In the genomic region with DNA sequence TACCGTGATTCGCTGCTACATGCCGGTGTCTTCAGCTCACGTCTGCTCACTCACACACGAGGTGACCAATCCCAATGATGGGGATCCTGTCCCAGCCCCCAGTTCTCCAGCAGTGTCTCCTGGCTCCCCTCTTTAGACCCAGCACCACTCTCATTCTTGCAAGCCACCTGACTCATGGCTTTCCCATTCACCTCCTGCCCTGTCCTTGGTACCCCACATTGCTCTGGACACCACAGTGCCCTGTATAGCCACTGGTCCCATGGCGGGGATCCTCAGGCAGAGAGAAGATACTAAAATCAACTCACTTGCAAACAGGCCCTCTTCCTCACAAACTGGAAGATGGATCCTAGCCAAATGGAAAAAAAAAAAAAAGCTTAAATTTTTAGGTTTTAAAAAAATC, we compare ENCODE assay signal across 14 cellular contexts.
DNase-seq lines count a peak whose midpoint lies in the region; ATAC-seq and TF ChIP-seq lines count a peak whose summit lies in the region.
"Had no signal": no experiment of that assay in that cellular context is flagged by ENCODE, and none has a peak within 500 bp of the region (broad histone marks: within the 10 kb centered on the region; RNA-seq: fewer than 3 reads in every experiment).

No MANE protein-coding gene starts in this region.

- H4K12ac ChIP-seq in trophoblast cell (ENCODE audit: low read depth, low read length), result no peak overlapping the region

- H3K4me3 ChIP-seq in HEK293 (ENCODE audit: low read depth, low read length) (no peak overlapping the region), coronary artery (no peak overlapping the region), trophoblast cell (ENCODE audit: low read depth, low read length) (no peak overlapping the region)
- H3K4me3 ChIP-seq: GM23248 had no signal

- TF ChIP-seq CTCF in HEK293 (tag by site-specific recombination; IDR thresholded peaks at IDR 0.05) (no peak), VCaP (conservative IDR thresholded peaks at IDR 0.05) (no peak), coronary artery (IDR thresholded peaks at IDR 0.05) (no peak)

- H3K18ac ChIP-seq in trophoblast cell (ENCODE audit: low read length), result no peak overlapping the region

- H3K9me3 ChIP-seq in HEK293 (ENCODE audit: control insufficient read depth, insufficient read depth, low read depth, low read length), result no peaks in the 10 kb centered on the region
- no peaks in the 10 kb centered on the region for H3K9me3 ChIP-seq in trophoblast cell (ENCODE audit: insufficient read depth, low read depth, low read length)

- H3K4me2 ChIP-seq in trophoblast cell (ENCODE audit: low read length), result no peak overlapping the region

- peaks cover 26% of the 10 kb centered on the region for H3K4me1 ChIP-seq in HEK293 (ENCODE audit: control insufficient read depth, insufficient read depth, low read length)
- H3K4me1 ChIP-seq in trophoblast cell (ENCODE audit: control insufficient read depth in 1 of 2, insufficient read depth in 2 of 2, low read length in 2 of 2), result peaks cover 16 to 29% of the 10 kb centered on the region in 2 experiments

- H3K36me3 ChIP-seq in HEK293 (ENCODE audit: control insufficient read depth in 2 of 2, insufficient read depth in 1 of 2, low read length in 2 of 2) (no peaks in the 10 kb centered on the region), trophoblast cell (ENCODE audit: control insufficient read depth in 1 of 2, insufficient read depth in 2 of 2, low read length in 2 of 2) (peaks cover 0 to 1% of the 10 kb centered on the region in 2 experiments)

- no peak overlapping the region for H3K14ac ChIP-seq in trophoblast cell (ENCODE audit: low read length)

- POLR2A ChIA-PET in HEK293 (lab: Yijun Ruan, JAX), result no interaction called here

- H3K23ac ChIP-seq in trophoblast cell (ENCODE audit: low read length), result no peak overlapping the region

- no peaks in the 10 kb centered on the region for H3K27me3 ChIP-seq in trophoblast cell (ENCODE audit: insufficient read depth, low read length)

- peaks cover 2% of the 10 kb centered on the region for H3K79me1 ChIP-seq in trophoblast cell (ENCODE audit: low read length)

- H2AFZ ChIP-seq in trophoblast cell (ENCODE audit: insufficient read depth, low read length, poor library complexity), result no peak overlapping the region
- H2AFZ ChIP-seq: GM23248 had no signal

- CTCF ChIA-PET in HEK293 (lab: Yijun Ruan, JAX), result no interaction called here

- WGBS in trophoblast cell (ENCODE audit: extremely low coverage, insufficient coverage, insufficient read length), result no CpG with 5 or more reads among the region's 6 CpGs

- H2BK120ac ChIP-seq in trophoblast cell (ENCODE audit: insufficient read depth, low read length, poor library complexity), result no peak overlapping the region

- no peak overlapping the region for H2BK12ac ChIP-seq in trophoblast cell (ENCODE audit: low read length)

- no peak overlapping the region for H4K91ac ChIP-seq in trophoblast cell (ENCODE audit: low read depth, low read length)

- H2AK5ac ChIP-seq in trophoblast cell (ENCODE audit: low read length), result no peak overlapping the region

- DNase-seq in coronary artery (ENCODE audit: low spot score) (peak; percentile 28), NCI-H1105 (lab: John Stamatoyannopoulos, UW) (no peak), trophoblast cell (no peak)
- DNase-seq: C1 segment of cervical spinal cord; CD4-positive, alpha-beta memory T cell; COR-L47; DMS153; DND-41; GM23248; H7; HCEC 1CT had no signal

- H3K4ac ChIP-seq in trophoblast cell (ENCODE audit: low read depth, low read length), result no peak overlapping the region

- H4K8ac ChIP-seq in trophoblast cell (ENCODE audit: low read depth, low read length), result no peak overlapping the region

- no peaks in the 10 kb centered on the region for H3K79me2 ChIP-seq in trophoblast cell (ENCODE audit: control insufficient read depth, insufficient read depth, low read length, poor library complexity)

- ATAC-seq in HG02623 (IDR thresholded peaks at IDR 0.05; ENCODE audit: unreplicated experiment), result no peak

- H2BK5ac ChIP-seq in trophoblast cell (ENCODE audit: low read depth, low read length, poor library complexity), result no peak overlapping the region

- H3K9ac ChIP-seq in trophoblast cell (ENCODE audit: low read length), result no peak overlapping the region
- H3K9ac ChIP-seq: GM23248 had no signal

- no peak overlapping the region for H3K27ac ChIP-seq in HEK293 (ENCODE audit: extremely low read depth, low read depth, low read length)
- H3K27ac ChIP-seq in VCaP, result peak overlapping the region; percentile 80
- H3K27ac ChIP-seq in coronary artery, result no peak overlapping the region
- H3K27ac ChIP-seq in trophoblast cell (ENCODE audit: low read depth, low read length), result no peak overlapping the region
- H3K27ac ChIP-seq: GM23248 had no signal

TF ChIP-seq in HEK293, 187 proteins besides CTCF, POLR2A, EP300 and RAD21:
- TF ChIP-seq ZSCAN16 (tag by site-specific recombination; IDR thresholded peaks at IDR 0.05) (no peak), REST (tag by site-specific recombination; IDR thresholded peaks at IDR 0.05) (peak; percentile 58; the same call in 1 of the 2 replicates)
